ENCODE assay signal across 20 cellular contexts in the genomic region with DNA sequence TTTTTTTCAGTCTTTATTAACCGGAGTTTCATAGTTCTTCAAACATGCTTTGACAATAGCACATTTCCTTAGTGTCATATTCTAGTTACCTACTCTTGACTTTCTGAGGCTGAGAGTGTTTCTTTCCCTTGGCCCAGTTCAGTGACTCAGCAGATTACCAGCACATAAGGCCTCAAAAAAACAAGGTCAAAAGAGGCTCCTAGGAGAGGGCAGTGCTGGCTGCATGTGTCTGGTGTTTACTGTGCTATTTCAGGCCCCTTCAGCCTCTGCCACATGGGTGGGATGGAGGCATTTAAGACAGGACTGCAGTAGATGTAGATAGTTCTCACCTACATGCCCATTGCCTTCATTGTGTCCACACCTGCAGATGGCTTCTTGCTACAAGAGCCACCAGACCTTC.
DNase-seq lines count a peak whose midpoint lies in the region; ATAC-seq and TF ChIP-seq lines count a peak whose summit lies in the region.
"Had no signal": no experiment of that assay in that cellular context is flagged by ENCODE, and none has a peak within 500 bp of the region (broad histone marks: within the 10 kb centered on the region; RNA-seq: fewer than 3 reads in every experiment).

No MANE protein-coding gene starts in this region.

- no peak overlapping the region for H3K9ac ChIP-seq in adipocyte (ENCODE audit: low read length)

- H3K4me1 ChIP-seq in adipocyte (ENCODE audit: control insufficient read depth, insufficient read depth, low read length), result peaks cover 15% of the 10 kb centered on the region
- H3K4me1 ChIP-seq: transverse colon had no signal

- TF ChIP-seq POLR2A in erythroblast (IDR thresholded peaks at IDR 0.05; ENCODE audit: low read length), result no peak

- no peaks in the 10 kb centered on the region for H3K9me3 ChIP-seq in adipocyte (ENCODE audit: control insufficient read depth, low read length)
- H3K9me3 ChIP-seq: heart left ventricle, ovary, transverse colon had no signal

- no peak overlapping the region for H3K4me3 ChIP-seq in adipocyte (ENCODE audit: low read length)
- H3K4me3 ChIP-seq: heart left ventricle, ovary, SK-N-MC, transverse colon had no signal

- peak; percentile 27 for DNase-seq in H4 (ENCODE audit: low spot score)
- peak; percentile 47 for DNase-seq in adipocyte (ENCODE audit: low read depth)
- peak; percentile 69 to 76 for DNase-seq in erythroblast (lab: John Stamatoyannopoulos, UW)
- peak; percentile 58 for DNase-seq in myocyte (ENCODE audit: low read depth)
- no peak for DNase-seq in DMS 273 treated with DMSO at 0.1 percent for 48 hours (lab: John Stamatoyannopoulos, UW)
- DNase-seq in T-helper 1 cell, result no peak
- no peak for DNase-seq in NCI-H1105 (lab: John Stamatoyannopoulos, UW)
- DNase-seq: activated CD8-positive, alpha-beta T cell treated with anti-CD3 and anti-CD28 coated beads, Interleukin-2, amount 10 ng/mL, durations not matched to agents 7 days and 5 days; activated naive CD4-positive, alpha-beta T cell treated with anti-CD3 and anti-CD28 coated beads, Interleukin-2, amount 10 ng/mL, durations not matched to agents 7 days and 5 days; activated T-cell treated with anti-CD3 and anti-CD28 coated beads, Interleukin-2, amount 50 U/mL, for 4 hours; GOT3; heart left ventricle; immature natural killer cell; naive thymus-derived CD4-positive, alpha-beta T cell; ovary; stimulated activated CD4-positive, alpha-beta T cell treated with anti-CD3 and anti-CD28 coated beads, Interleukin-1b, Interleukin-23, amount 100 ng/mL, for 48 hours; stimulated activated naive CD4-positive, alpha-beta T cell; transverse colon had no signal

- no peaks in the 10 kb centered on the region for H3K36me3 ChIP-seq in adipocyte (ENCODE audit: control insufficient read depth, insufficient read depth, low read length, severe bottlenecking)
- H3K36me3 ChIP-seq: heart left ventricle, ovary, transverse colon had no signal

- no peak for ATAC-seq in GM19397 (IDR thresholded peaks at IDR 0.05; ENCODE audit: unreplicated experiment)
- ATAC-seq: activated CD8-positive, alpha-beta T cell treated with anti-CD3 and anti-CD28 coated beads, Interleukin-2, amount 10 ng/mL, durations not matched to agents 7 days and 5 days; activated T-cell treated with anti-CD3 and anti-CD28 coated beads, Interleukin-2, amount 50 U/mL, for 4 hours; heart left ventricle; naive thymus-derived CD4-positive, alpha-beta T cell had no signal

- H3K27me3 ChIP-seq in adipocyte (replicated peaks; ENCODE audit: control insufficient read depth, insufficient read depth, low read length), result peaks cover 14% of the 10 kb centered on the region
- H3K27me3 ChIP-seq: heart left ventricle, ovary, transverse colon had no signal

Comparison
In these comparisons a context has a peak if more than half of its experiments do, and no peak if none do; other contexts are left out.
1. DNase-seq: peak in H4 (single experiment), adipocyte (single experiment), erythroblast (2 of 2) and myocyte (single experiment); none in DMS 273 treated with DMSO at 0.1 percent for 48 hours (single experiment), T-helper 1 cell (0 of 5) and NCI-H1105 (single experiment).